Comparison of ENCODE assay signal across 9 cellular contexts in the genomic region with DNA sequence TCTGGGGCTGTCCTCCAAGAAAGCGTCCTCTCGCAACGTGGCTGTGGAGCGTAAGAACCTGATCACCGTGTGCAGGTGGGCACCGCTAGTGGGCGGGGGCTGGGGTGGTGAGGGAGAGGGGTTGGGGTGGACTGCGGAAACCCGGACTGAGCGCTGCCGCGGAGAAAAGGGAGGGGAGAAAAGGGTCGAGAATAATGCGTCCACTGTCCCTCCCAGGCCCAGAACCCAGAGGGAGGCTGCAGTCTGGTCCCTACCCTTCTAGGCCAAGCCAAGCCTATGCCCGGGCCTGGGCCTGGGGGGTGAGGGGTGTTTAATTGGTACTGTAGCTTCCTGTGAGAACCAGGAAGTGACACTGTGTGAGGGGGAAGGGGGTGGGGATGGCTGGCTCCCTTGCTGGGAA. TPM values are rescaled to one million over a fixed set of nuclear protein-coding genes. Genes with fewer than 3 reads are reported as not detected.
DNase-seq lines count a peak whose midpoint lies in the region; ATAC-seq, FAIRE-seq and TF ChIP-seq lines count a peak whose summit lies in the region.
"Had no signal": no experiment of that assay in that cellular context is flagged by ENCODE, and none has a peak within 500 bp of the region (broad histone marks: within the 10 kb centered on the region; RNA-seq: fewer than 3 reads in every experiment).

No MANE protein-coding gene starts in this region.

- peaks cover 0 to 20% (median 16%) of the 10 kb centered on the region in 12 donors for H3K4me1 ChIP-seq in heart left ventricle
- H3K4me1 ChIP-seq in left lung = peaks cover 8 to 16% of the 10 kb centered on the region in 2 donors
- peaks cover 19% of the 10 kb centered on the region for H3K4me1 ChIP-seq in upper lobe of right lung

- no peak overlapping the region for H3K27ac ChIP-seq in heart left ventricle
- no peak overlapping the region for H3K27ac ChIP-seq in left lung
- H3K27ac ChIP-seq in upper lobe of right lung = no peak overlapping the region

- DNase-seq in heart left ventricle (no peak), left cardiac atrium (no peak), amygdala (lab: John Stamatoyannopoulos, UW) (peak in 30 of 56 donors; percentile 20 to 67 (median 50)), left lung (no peak), upper lobe of right lung (no peak), H54 (ENCODE audit: insufficient read length, low spot score) (no peak), GM20000 (ENCODE audit: low spot score) (no peak), NCI-H774 (lab: John Stamatoyannopoulos, UW) (no peak)

- H3K36me3 ChIP-seq in heart left ventricle (no peaks in the 10 kb centered on the region), left lung (no peaks in the 10 kb centered on the region), upper lobe of right lung (no peaks in the 10 kb centered on the region)

- no peak for FAIRE-seq in H54 (lab: Jason Lieb, UNC)
- FAIRE-seq: endometrium had no signal

- H3K4me3 ChIP-seq in heart left ventricle = peak overlapping the region in 10 of 12 donors; percentile 30 to 62 (median 55)
- peak overlapping the region in 1 of 2 donors; percentile 36 for H3K4me3 ChIP-seq in left lung
- peak overlapping the region; percentile 51 for H3K4me3 ChIP-seq in upper lobe of right lung

- intact Hi-C loops in heart left ventricle (cut with DNase I) = loop anchor here in 1 of 10 donors (5.0 kb wide), 1 partner anchor 87 kb away; no protein-coding TSS in a partner anchor
- intact Hi-C loops in left cardiac atrium (cut with DNase I) = no loop called here
- intact Hi-C loops in left lung (cut with DNase I) = no loop called here
- intact Hi-C loops in upper lobe of right lung (cut with DNase I) = no loop called here

- TF ChIP-seq CTCF in heart left ventricle (IDR thresholded peaks at IDR 0.05) = no peak
- no peak for TF ChIP-seq CTCF in left lung (IDR thresholded peaks at IDR 0.05)
- TF ChIP-seq CTCF in upper lobe of right lung (IDR thresholded peaks at IDR 0.05) = no peak
- TF ChIP-seq CTCF in GM20000 (IDR thresholded peaks at IDR 0.05; ENCODE audit: extremely low read depth, missing control alignments) = no peak

- H3K27me3 ChIP-seq in heart left ventricle (peaks cover 0 to 29% (median 12%) of the 10 kb centered on the region in 9 donors), left lung (peaks cover 0 to 79% of the 10 kb centered on the region in 2 donors), upper lobe of right lung (peaks cover 16% of the 10 kb centered on the region)

- TF ChIP-seq POLR2A in heart left ventricle (IDR thresholded peaks at IDR 0.05) (no peak), H54 (IDR thresholded peaks at IDR 0.05; ENCODE audit: low read depth, low read length) (no peak)

- WGBS in heart left ventricle, 4 donors = 0 to 12% (median 3%) methylated on average over 15 of the region's 15 CpGs

- H3K9me3 ChIP-seq in heart left ventricle (no peaks in the 10 kb centered on the region), left lung (no peaks in the 10 kb centered on the region), upper lobe of right lung (no peaks in the 10 kb centered on the region)

- peak in 1 of 4 donors; percentile 17 for ATAC-seq in heart left ventricle
- ATAC-seq in left cardiac atrium = no peak
- peak; percentile 3 for ATAC-seq in left lung
- ATAC-seq in upper lobe of right lung = peak; percentile 2

RNA-seq across cellular contexts. Expression of gene RUNDC3A, which starts 0.5 kb away (rescaled TPM):
- 1 to 10 TPM in 2 of 9 donors, under 1 TPM in 6, not detected in 1; 0.27 to 1.3 (median 0.57) TPM for total RNA-seq in heart left ventricle
- polyA plus RNA-seq in heart left ventricle = under 1 TPM; 0.19 to 0.57 TPM
- 1 to 10 TPM in 1 of 2 donors, under 1 TPM in 1; 0.85 to 1.0 TPM for total RNA-seq in left cardiac atrium
- total RNA-seq in left lung = under 1 TPM; 0.08 to 0.38 TPM
- 0.32 TPM for total RNA-seq in upper lobe of right lung

RNA-seq across cellular contexts. Expression of gene SLC25A39, which starts 15.8 kb away (rescaled TPM):
- 10 to 100 TPM; 37.2 to 78.5 (median 49.7) TPM for total RNA-seq in heart left ventricle
- polyA plus RNA-seq in heart left ventricle = 10 to 100 TPM; 60.2 to 96.0 TPM
- total RNA-seq in left cardiac atrium = 10 to 100 TPM; 60.9 to 62.5 TPM
- 100 to 1,000 TPM; 120 to 121 TPM for total RNA-seq in left lung
- total RNA-seq in upper lobe of right lung = 76.8 TPM

RNA-seq across cellular contexts. Expression of gene GRN, which starts 36.2 kb away (rescaled TPM):
- total RNA-seq in heart left ventricle = 100 to 1,000 TPM in 8 of 9 donors, 10 to 100 TPM in 1; 94.8 to 451 (median 196) TPM
- polyA plus RNA-seq in heart left ventricle = 100 to 1,000 TPM in 1 of 2 donors, 10 to 100 TPM in 1; 44.6 to 105 TPM
- total RNA-seq in left cardiac atrium = 100 to 1,000 TPM; 190 to 206 TPM
- 100 to 1,000 TPM; 563 to 616 TPM for total RNA-seq in left lung
- total RNA-seq in upper lobe of right lung = 722 TPM

RNA-seq across cellular contexts. Expression of gene SLC4A1, which starts 40.9 kb away (rescaled TPM):
- total RNA-seq in heart left ventricle = 1 to 10 TPM in 1 of 9 donors, under 1 TPM in 7, not detected in 1; 0.29 to 3.3 (median 0.61) TPM
- polyA plus RNA-seq in heart left ventricle = under 1 TPM in 1 of 2 donors, not detected in 1; 0.03 TPM
- total RNA-seq in left cardiac atrium = under 1 TPM in 1 of 2 donors, not detected in 1; 0.63 TPM
- total RNA-seq in left lung = 1 to 10 TPM in 1 of 2 donors, under 1 TPM in 1; 0.58 to 1.4 TPM
- 0.43 TPM for total RNA-seq in upper lobe of right lung

RNA-seq across cellular contexts. Expression of gene FAM171A2, which starts 54.8 kb away (rescaled TPM):
- 1 to 10 TPM in 3 of 9 donors, under 1 TPM in 6; 0.40 to 2.1 (median 0.87) TPM for total RNA-seq in heart left ventricle
- under 1 TPM; 0.42 to 0.51 TPM for polyA plus RNA-seq in heart left ventricle
- 1 to 10 TPM; 1.2 to 2.4 TPM for total RNA-seq in left cardiac atrium
- total RNA-seq in left lung = 1 to 10 TPM; 1.4 to 4.3 TPM
- 1.8 TPM for total RNA-seq in upper lobe of right lung

Comparison
In these comparisons a context has a peak if more than half of its experiments do, and no peak if none do; other contexts are left out.
1. ATAC-seq: peak in left lung (single experiment) and upper lobe of right lung (single experiment); none in left cardiac atrium (0 of 2).
2. DNase-seq: peak in amygdala (30 of 56); none in heart left ventricle (0 of 5), left cardiac atrium (single experiment), left lung (0 of 2), upper lobe of right lung (single experiment), H54 (single experiment), GM20000 (single experiment) and NCI-H774 (single experiment).